ENCODE assay signal across 31 cellular contexts in genomic region chr16:85117418-85117817, GRCh38. TPM values are rescaled to one million over a fixed set of nuclear protein-coding genes. Genes with fewer than 3 reads are reported as not detected.
"Had no signal": no experiment of that assay in that cellular context is flagged by ENCODE, and none has a peak within 500 bp of the region (broad histone marks: within the 10 kb centered on the region; RNA-seq: fewer than 3 reads in every experiment).

No MANE protein-coding gene starts in this region.

- DNase-seq: activated CD4-positive, alpha-beta memory T cell treated with anti-CD3 and anti-CD28 coated beads for 36 hours; activated CD4-positive, alpha-beta T cell treated with anti-CD3 and anti-CD28 coated beads for 36 hours; activated CD4-positive, alpha-beta T cell treated with anti-CD3 and anti-CD28 coated beads, Interleukin-2, amount 10 ng/mL, durations not matched to agents 24 days and 14 days; activated CD4-positive, CD25-positive, alpha-beta regulatory T cell; activated CD4-positive, CD25-positive, alpha-beta regulatory T cell treated with anti-CD3 and anti-CD28 coated beads, Interleukin-2, amount 50 U/mL, for 72 hours; activated CD8-positive, alpha-beta memory T cell treated with anti-CD3 and anti-CD28 coated beads for 24 hours; activated effector memory CD4-positive, alpha-beta T cell treated with Interleukin-2 at 50 U/mL for 16 hours; activated gamma-delta T cell treated with Interleukin-2 at 50 U/mL for 16 hours; activated naive CD4-positive, alpha-beta T cell treated with anti-CD3 and anti-CD28 coated beads, Interleukin-2, amount 50 U/mL, for 16 hours; activated naive CD4-positive, alpha-beta T cell treated with Interleukin-2 at 50 U/mL for 16 hours; activated naive CD8-positive, alpha-beta T cell treated with anti-CD3 and anti-CD28 coated beads, Interleukin-2, amount 10 ng/mL, durations not matched to agents 7 days and 5 days; activated T-cell treated with anti-CD3 and anti-CD28 coated beads, Interleukin-2, amount 50 U/mL, for 4 hours; central memory CD4-positive, alpha-beta T cell; cerebellar nuclear complex; colonic mucosa; effector CD8-positive, alpha-beta T cell; esophagus squamous epithelium; foreskin melanocyte; T-helper 2 cell had no signal

- H3K9me3 ChIP-seq: ascending aorta, breast epithelium, colonic mucosa, esophagus squamous epithelium, gastroesophageal sphincter had no signal

- H3K4me3 ChIP-seq: ascending aorta, breast epithelium, cardiac muscle cell, colonic mucosa, esophagus squamous epithelium, gastroesophageal sphincter had no signal

- H3K4me1 ChIP-seq: ascending aorta, breast epithelium, colonic mucosa had no signal

- H3K27me3 ChIP-seq: ascending aorta, breast epithelium, cardiac muscle cell, colonic mucosa, gastroesophageal sphincter had no signal

- H3K36me3 ChIP-seq: ascending aorta, breast epithelium, cardiac muscle cell, colonic mucosa, esophagus squamous epithelium, gastroesophageal sphincter had no signal

- H3K27ac ChIP-seq: ascending aorta, breast epithelium, cardiac muscle cell, colonic mucosa, epithelial cell of prostate, esophagus squamous epithelium, gastroesophageal sphincter had no signal

- ATAC-seq: activated CD4-positive, alpha-beta T cell treated with anti-CD3 and anti-CD28 coated beads for 36 hours; activated T-cell treated with anti-CD3 and anti-CD28 coated beads, Interleukin-2, amount 50 U/mL, for 4 hours; activated T-helper 17 cell treated with anti-CD3 and anti-CD28 coated beads, Interleukin-2, amount 50 U/mL, for 72 hours; gastroesophageal sphincter had no signal

RNA-seq across cellular contexts. Expression of gene CIBAR2, which starts 5.1 kb away (rescaled TPM):
- total RNA-seq: activated CD4-positive, alpha-beta memory T cell treated with anti-CD3 and anti-CD28 coated beads for 36 hours; activated CD4-positive, alpha-beta T cell treated with anti-CD3 and anti-CD28 coated beads for 36 hours; activated CD4-positive, alpha-beta T cell treated with anti-CD3 and anti-CD28 coated beads, Interleukin-2, amount 10 ng/mL, durations not matched to agents 24 days and 14 days; activated naive CD8-positive, alpha-beta T cell treated with anti-CD3 and anti-CD28 coated beads, Interleukin-2, amount 10 ng/mL, durations not matched to agents 7 days and 5 days; activated T-cell treated with anti-CD3 and anti-CD28 coated beads, Interleukin-2, amount 50 U/mL, for 4 hours; ascending aorta; breast epithelium; cardiac muscle cell; dermis microvascular lymphatic vessel endothelial cell; endothelial cell of umbilical vein; esophagus squamous epithelium; fibroblast of lung; fibroblast of villous mesenchyme; gastroesophageal sphincter; T-helper 1 cell treated with Interleukin-12 subunit alpha and Interleukin-12 subunit beta and Interleukin-4 antibody, amounts not matched to agents 30 ng/mL and 1 ng/mL, for 36 hours had no signal
- polyA plus RNA-seq: cardiac muscle cell, esophagus, fibroblast of lung had no signal
